Comparison of ENCODE assay signal across 1 cellular context in the genomic region with DNA sequence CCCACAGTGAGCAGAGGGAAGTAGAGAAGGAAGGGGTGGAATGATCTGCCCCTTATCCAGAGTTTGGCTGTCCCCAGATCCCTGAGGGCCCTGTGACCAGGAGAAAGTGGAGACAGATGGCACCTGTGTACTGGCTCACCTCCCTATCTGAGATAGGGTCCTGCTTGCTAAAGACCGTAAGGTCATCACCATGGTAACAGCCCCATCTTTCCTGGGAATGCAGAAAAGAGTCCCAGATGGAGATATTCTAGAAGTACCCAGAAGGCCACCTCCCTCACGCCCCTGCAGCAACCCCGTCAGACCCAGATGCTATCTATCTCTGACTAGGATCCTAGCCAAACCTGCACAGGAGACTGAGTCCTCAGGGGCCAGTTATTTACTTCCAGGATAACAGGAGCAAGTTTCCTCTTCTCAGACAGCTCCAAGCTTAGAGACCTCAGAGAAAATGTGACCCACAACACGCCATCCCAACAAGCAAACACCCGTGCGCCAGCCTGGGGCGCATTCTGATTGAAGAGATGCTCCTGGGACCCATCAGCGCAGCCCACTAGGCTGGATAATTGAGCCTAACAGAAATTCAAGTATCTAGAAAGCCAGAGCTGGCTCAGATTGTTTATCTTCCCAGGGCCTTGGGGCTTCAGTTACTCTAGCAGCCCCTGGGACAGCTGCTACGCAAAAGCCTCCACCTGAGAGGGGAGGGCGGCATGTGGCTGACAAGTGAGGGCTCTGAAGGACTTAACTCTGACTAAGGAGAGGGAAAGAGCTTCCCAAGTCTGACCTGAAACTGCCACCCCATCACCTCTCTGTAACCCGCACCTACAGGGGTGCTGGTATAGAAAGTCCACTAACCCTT.
TF ChIP-seq lines count a peak whose summit lies in the region.

No MANE protein-coding gene starts in this region.

TF ChIP-seq in K562, 482 proteins besides CTCF, POLR2A, EP300 and RAD21:
- TF ChIP-seq EWSR1 (IDR thresholded peaks at IDR 0.05; ENCODE audit: borderline replicate concordance, low read depth, partially characterized antibody) (no peak), RFX1 (IDR thresholded peaks at IDR 0.05) (peak; percentile 82)
